ENCODE assay signal across 5 cellular contexts in the genomic region with DNA sequence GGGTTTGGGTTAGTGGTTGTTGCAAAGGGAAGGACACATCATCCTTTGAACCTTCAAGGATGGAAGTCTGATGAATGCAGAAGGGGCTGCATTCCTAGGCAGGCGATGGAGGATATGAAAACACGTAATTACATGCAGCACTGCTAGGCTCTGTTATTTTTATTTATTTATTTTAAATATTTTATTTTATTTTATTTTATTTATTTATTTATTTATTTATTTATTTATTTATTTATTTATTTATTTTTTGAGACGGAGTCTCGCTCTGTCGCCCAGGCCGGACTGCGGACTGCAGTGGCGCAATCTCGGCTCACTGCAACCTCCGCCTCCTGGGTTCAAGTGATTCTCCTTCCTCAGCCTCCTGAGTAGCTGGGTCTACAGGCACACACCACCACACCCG. TPM values are rescaled to one million over a fixed set of nuclear protein-coding genes. Genes with fewer than 3 reads are reported as not detected.
DNase-seq lines count a peak whose midpoint lies in the region; ATAC-seq and TF ChIP-seq lines count a peak whose summit lies in the region.
"Not testable (repeated sequence)": the region's sequence is repeated elsewhere in the genome, so short reads cannot be mapped to it uniquely, and the experiment has no call there.

No MANE protein-coding gene starts in this region.

- not testable (repeated sequence) for H3K27ac ChIP-seq in upper lobe of right lung

- not testable (repeated sequence) for H3K36me3 Mint-ChIP-seq in WTC11; activated CD4-positive, alpha-beta memory T cell treated with anti-CD3 and anti-CD28 coated beads, Interleukin-2, amount 10 ng/mL, durations not matched to agents 7 days and 5 days (ENCODE audit: low read depth)

- not testable (repeated sequence) for H3K4me3 ChIP-seq in upper lobe of right lung

- POLR2A ChIA-PET in WTC11 (lab: Charles Lee): not testable (repeated sequence)
- POLR2A ChIA-PET in activated CD4-positive, alpha-beta memory T cell treated with anti-CD3 and anti-CD28 coated beads, Interleukin-2, amount 10 ng/mL, durations not matched to agents 7 days and 5 days (lab: Charles Lee): interaction anchor here (1.1 kb wide), 1 partner anchor 45 kb away, joined by 3 read pairs; no protein-coding TSS in a partner anchor

- H3K4me3 Mint-ChIP-seq in WTC11; activated CD4-positive, alpha-beta memory T cell treated with anti-CD3 and anti-CD28 coated beads, Interleukin-2, amount 10 ng/mL, durations not matched to agents 7 days and 5 days: not testable (repeated sequence)

- H3K4me1 ChIP-seq in upper lobe of right lung: not testable (repeated sequence)

- intact Hi-C loops in cardiac septum (cut with DNase I); upper lobe of right lung (cut with DNase I): not testable (repeated sequence)

- H3K9me3 ChIP-seq in upper lobe of right lung: not testable (repeated sequence)

- CTCF ChIA-PET in WTC11 (lab: Charles Lee); activated CD4-positive, alpha-beta memory T cell treated with anti-CD3 and anti-CD28 coated beads, Interleukin-2, amount 10 ng/mL, durations not matched to agents 7 days and 5 days (lab: Charles Lee): not testable (repeated sequence)

- not testable (repeated sequence) for TF ChIP-seq CTCF in WTC11 (IDR thresholded peaks at IDR 0.05); upper lobe of right lung (IDR thresholded peaks at IDR 0.05)

- H3K27me3 ChIP-seq in upper lobe of right lung: not testable (repeated sequence)

- H3K36me3 ChIP-seq in upper lobe of right lung: not testable (repeated sequence)

- H3K27me3 Mint-ChIP-seq in WTC11 (ENCODE audit: low read depth); activated CD4-positive, alpha-beta memory T cell treated with anti-CD3 and anti-CD28 coated beads, Interleukin-2, amount 10 ng/mL, durations not matched to agents 7 days and 5 days: not testable (repeated sequence)

- not testable (repeated sequence) for H3K4me1 Mint-ChIP-seq in WTC11; activated CD4-positive, alpha-beta memory T cell treated with anti-CD3 and anti-CD28 coated beads, Interleukin-2, amount 10 ng/mL, durations not matched to agents 7 days and 5 days

- not testable (repeated sequence) for H3K27ac Mint-ChIP-seq in WTC11
- peak overlapping the region; percentile 26 for H3K27ac Mint-ChIP-seq in activated CD4-positive, alpha-beta memory T cell treated with anti-CD3 and anti-CD28 coated beads, Interleukin-2, amount 10 ng/mL, durations not matched to agents 7 days and 5 days

- not testable (repeated sequence) for H3K9me3 Mint-ChIP-seq in WTC11; activated CD4-positive, alpha-beta memory T cell treated with anti-CD3 and anti-CD28 coated beads, Interleukin-2, amount 10 ng/mL, durations not matched to agents 7 days and 5 days

- DNase-seq in D341Med (ENCODE audit: low spot score) (peak; percentile 13), cardiac septum (ENCODE audit: low spot score) (peak; percentile 14), upper lobe of right lung (peak; percentile 6)
- DNase-seq in WTC11 (ENCODE audit: low spot score); activated CD4-positive, alpha-beta memory T cell treated with anti-CD3 and anti-CD28 coated beads, Interleukin-2, amount 10 ng/mL, durations not matched to agents 7 days and 5 days: not testable (repeated sequence)

- ATAC-seq in WTC11, upper lobe of right lung: not testable (repeated sequence)

TF ChIP-seq in WTC11, 78 proteins besides CTCF, POLR2A, EP300 and RAD21:
- peak; percentile 98 for TF ChIP-seq HMGA2 (CRISPR knock-in tag; IDR thresholded peaks at IDR 0.05)

RNA-seq across cellular contexts. Expression of a gene that starts 59.6 kb away (rescaled TPM):
- total RNA-seq in WTC11 (2021) (17.8 to 19.4 TPM (median 18.0 TPM) in 3 replicates), cardiac septum (0.73 TPM), upper lobe of right lung (5.7 TPM)
- 100 to 1,000 TPM; 175 to 180 TPM for total RNA-seq in activated CD4-positive, alpha-beta memory T cell treated with anti-CD3 and anti-CD28 coated beads, Interleukin-2, amount 10 ng/mL, durations not matched to agents 7 days and 5 days
